1 cellular context compared by ENCODE assay signal in the genomic region with DNA sequence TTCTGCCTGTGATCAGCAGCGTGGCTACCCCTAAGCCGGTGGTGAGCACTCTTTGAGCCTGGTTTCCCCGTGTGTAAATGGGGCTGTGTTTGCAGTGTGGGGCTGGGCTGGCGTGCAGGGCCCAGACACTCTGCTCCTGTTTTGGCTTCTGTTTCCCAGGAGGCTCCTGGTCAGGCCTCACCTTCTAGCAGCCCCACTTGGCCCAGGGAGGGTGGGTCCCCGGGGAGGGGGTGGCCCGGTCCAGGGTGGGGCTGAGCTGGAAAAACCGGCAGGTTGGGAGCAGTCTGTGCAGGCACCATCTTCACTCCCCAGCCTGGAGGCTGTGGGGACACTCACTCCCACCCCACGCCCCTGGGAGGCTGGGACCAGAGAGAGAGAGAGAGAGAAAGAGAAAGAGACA.
TF ChIP-seq lines count a peak whose summit lies in the region.

No MANE protein-coding gene starts in this region.

TF ChIP-seq in IMR-90, 13 proteins besides CTCF, POLR2A, EP300 and RAD21:
- TF ChIP-seq MAZ (IDR thresholded peaks at IDR 0.05; ENCODE audit: borderline replicate concordance, low read depth, low read length) = no peak
- TF ChIP-seq, protein P1, sequence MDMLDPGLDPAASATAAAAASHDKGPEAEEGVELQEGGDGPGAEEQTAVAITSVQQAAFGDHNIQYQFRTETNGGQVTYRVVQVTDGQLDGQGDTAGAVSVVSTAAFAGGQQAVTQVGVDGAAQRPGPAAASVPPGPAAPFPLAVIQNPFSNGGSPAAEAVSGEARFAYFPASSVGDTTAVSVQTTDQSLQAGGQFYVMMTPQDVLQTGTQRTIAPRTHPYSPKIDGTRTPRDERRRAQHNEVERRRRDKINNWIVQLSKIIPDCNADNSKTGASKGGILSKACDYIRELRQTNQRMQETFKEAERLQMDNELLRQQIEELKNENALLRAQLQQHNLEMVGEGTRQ (IDR thresholded peaks at IDR 0.05; ENCODE audit: low read depth, low read length) = no peak
- TF ChIP-seq FOS (IDR thresholded peaks at IDR 0.05; ENCODE audit: low read depth, low read length) = no peak
- no peak for TF ChIP-seq RFX5 (IDR thresholded peaks at IDR 0.05; ENCODE audit: low read depth, low read length)
- TF ChIP-seq, protein P2, sequence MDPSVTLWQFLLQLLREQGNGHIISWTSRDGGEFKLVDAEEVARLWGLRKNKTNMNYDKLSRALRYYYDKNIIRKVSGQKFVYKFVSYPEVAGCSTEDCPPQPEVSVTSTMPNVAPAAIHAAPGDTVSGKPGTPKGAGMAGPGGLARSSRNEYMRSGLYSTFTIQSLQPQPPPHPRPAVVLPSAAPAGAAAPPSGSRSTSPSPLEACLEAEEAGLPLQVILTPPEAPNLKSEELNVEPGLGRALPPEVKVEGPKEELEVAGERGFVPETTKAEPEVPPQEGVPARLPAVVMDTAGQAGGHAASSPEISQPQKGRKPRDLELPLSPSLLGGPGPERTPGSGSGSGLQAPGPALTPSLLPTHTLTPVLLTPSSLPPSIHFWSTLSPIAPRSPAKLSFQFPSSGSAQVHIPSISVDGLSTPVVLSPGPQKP (IDR thresholded peaks at IDR 0.05; ENCODE audit: borderline replicate concordance, low read depth, low read length) = no peak
